In the genomic region with DNA sequence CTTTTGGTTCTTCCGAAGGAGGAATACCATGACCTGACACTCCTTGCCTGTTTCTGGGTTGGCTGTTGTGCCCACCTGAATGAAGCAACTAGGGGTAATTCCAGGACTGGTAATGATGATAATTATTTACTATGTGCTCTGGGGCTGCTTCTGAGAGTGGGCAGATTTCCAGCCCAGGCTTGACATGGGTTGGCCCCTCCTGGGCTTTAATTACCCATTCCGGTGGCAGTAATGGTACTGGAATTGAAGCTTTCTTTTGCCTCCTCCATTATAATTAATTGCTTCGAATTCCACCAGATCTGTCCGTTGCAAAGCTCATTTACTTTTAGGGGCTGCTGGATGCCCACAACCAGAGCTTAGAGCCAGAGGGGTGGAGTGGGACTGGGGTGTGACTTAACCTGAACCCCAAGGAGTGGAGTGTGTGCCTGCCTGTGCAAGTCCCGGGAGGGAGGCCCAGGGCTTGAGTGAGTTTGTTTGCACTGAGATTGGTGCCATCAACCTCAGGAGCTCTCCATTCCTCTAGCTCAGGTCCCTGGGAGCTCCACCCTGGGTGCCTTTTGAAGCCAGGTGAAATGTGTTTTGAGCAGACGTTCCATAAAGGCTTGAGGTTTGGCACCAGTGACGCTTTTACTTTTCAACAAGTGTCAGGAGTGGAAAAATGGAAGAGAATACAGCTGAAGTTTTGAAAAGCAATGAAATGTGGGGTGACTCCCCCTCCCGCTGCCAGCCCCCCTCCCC, we compare ENCODE assay signal across 9 cellular contexts.
DNase-seq lines count a peak whose midpoint lies in the region; ATAC-seq and TF ChIP-seq lines count a peak whose summit lies in the region.
"Had no signal": no experiment of that assay in that cellular context is flagged by ENCODE, and none has a peak within 500 bp of the region (broad histone marks: within the 10 kb centered on the region; RNA-seq: fewer than 3 reads in every experiment).

No MANE protein-coding gene starts in this region.

- H2AK5ac ChIP-seq in mesenchymal stem cell (ENCODE audit: low read length, severe bottlenecking), result no peak overlapping the region

- H3K4me3 ChIP-seq in heart left ventricle, result peak overlapping the region in 9 of 12 donors; percentile 57 to 72 (median 67)
- peak overlapping the region; percentile 75 for H3K4me3 ChIP-seq in coronary artery
- no peak overlapping the region for H3K4me3 ChIP-seq in mesenchymal stem cell (ENCODE audit: insufficient read depth in 1 of 2, low read depth in 1 of 2, low read length in 2 of 2)

- H3K27me3 Mint-ChIP-seq in type B pancreatic cell, result peaks cover 23% of the 10 kb centered on the region

- no peak overlapping the region for H2BK120ac ChIP-seq in mesenchymal stem cell (ENCODE audit: low read depth, low read length)

- intact Hi-C loops in heart left ventricle (cut with DNase I), result loop anchor here in 4 of 10 donors (5.0 to 10.0 kb wide), 4 partner anchors 171 to 221 kb away; no protein-coding TSS in a partner anchor
- intact Hi-C loops in left ventricle myocardium superior (cut with micrococcal nuclease), result no loop called here

- no peaks in the 10 kb centered on the region for H3K79me1 ChIP-seq in mesenchymal stem cell (replicated peaks; ENCODE audit: low read length, poor library complexity, severe bottlenecking)

- H3K36me3 ChIP-seq in heart left ventricle, result peaks cover 0 to 12% (median 0%) of the 10 kb centered on the region in 9 donors
- H3K36me3 ChIP-seq in mesenchymal stem cell (ENCODE audit: control insufficient read depth in 1 of 2, insufficient read depth in 2 of 2, low read depth in 1 of 2, low read length in 2 of 2), result no peaks in the 10 kb centered on the region

- H3K18ac ChIP-seq in mesenchymal stem cell (ENCODE audit: low read depth in 1 of 2, low read length in 2 of 2), result no peak overlapping the region

- H3K23ac ChIP-seq in mesenchymal stem cell (ENCODE audit: low read length in 2 of 2), result no peak overlapping the region

- no peak for DNase-seq in heart left ventricle
- DNase-seq in left ventricle myocardium superior, result no peak
- no peak for DNase-seq in coronary artery (ENCODE audit: low spot score)
- DNase-seq in mesenchymal stem cell, result no peak
- DNase-seq in type B pancreatic cell (ENCODE audit: extremely low spot score, unreplicated experiment), result no peak
- DNase-seq: T-helper 9 cell had no signal

- no peaks in the 10 kb centered on the region for H3K36me3 Mint-ChIP-seq in type B pancreatic cell

- peak overlapping the region; percentile 99 for H3K4me2 ChIP-seq in mesenchymal stem cell (ENCODE audit: low read length, poor library complexity, severe bottlenecking)

- H2AFZ ChIP-seq in mesenchymal stem cell (ENCODE audit: low read depth, low read length), result no peak overlapping the region

- H3K27me3 ChIP-seq in heart left ventricle, result peaks cover 0 to 17% (median 0%) of the 10 kb centered on the region in 9 donors
- H3K27me3 ChIP-seq in mesenchymal stem cell (ENCODE audit: control insufficient read depth in 1 of 2, insufficient read depth in 1 of 2, low read length in 2 of 2), result peaks cover 0 to 59% of the 10 kb centered on the region in 2 experiments

- H2BK12ac ChIP-seq in mesenchymal stem cell (ENCODE audit: low read length in 2 of 2), result peak overlapping the region in 1 of 2 experiments; percentile 59

- ATAC-seq in heart left ventricle (peak in 1 of 4 donors; percentile 20), left ventricle myocardium superior (no peak), HG03460 (IDR thresholded peaks at IDR 0.05; ENCODE audit: unreplicated experiment) (no peak), GM21360 (IDR thresholded peaks at IDR 0.05; ENCODE audit: unreplicated experiment) (no peak), GM21367 (IDR thresholded peaks at IDR 0.05; ENCODE audit: unreplicated experiment) (no peak)

- no peaks in the 10 kb centered on the region for H3K9me3 Mint-ChIP-seq in type B pancreatic cell

- peak overlapping the region; percentile 44 to 54 for H3K4ac ChIP-seq in mesenchymal stem cell (ENCODE audit: low read depth in 1 of 2, low read length in 2 of 2)

- TF ChIP-seq CTCF in heart left ventricle (IDR thresholded peaks at IDR 0.05) (no peak), coronary artery (IDR thresholded peaks at IDR 0.05) (no peak), type B pancreatic cell (conservative IDR thresholded peaks at IDR 0.05) (no peak)

- 47 to 63% (median 54%) methylated on average over 7 to 8 of the region's 8 CpGs for WGBS in heart left ventricle, 4 donors
- 56% methylated on average over 8 of the region's 8 CpGs for WGBS in mesenchymal stem cell

- H2BK15ac ChIP-seq in mesenchymal stem cell (ENCODE audit: low read depth, poor library complexity, severe bottlenecking), result no peak overlapping the region

- no peak overlapping the region for H3K9ac ChIP-seq in mesenchymal stem cell (ENCODE audit: low read length)

- no peak overlapping the region for H4K91ac ChIP-seq in mesenchymal stem cell (ENCODE audit: low read length)

- no peak for TF ChIP-seq POLR2A in heart left ventricle (IDR thresholded peaks at IDR 0.05)

- peaks cover 26% of the 10 kb centered on the region for H3K4me1 Mint-ChIP-seq in type B pancreatic cell (ENCODE audit: unreplicated experiment)

- peak overlapping the region; percentile 60 for H3K4me3 Mint-ChIP-seq in type B pancreatic cell

- H3K4me1 ChIP-seq in heart left ventricle (peaks cover 3 to 57% (median 29%) of the 10 kb centered on the region in 12 donors), mesenchymal stem cell (ENCODE audit: control insufficient read depth, insufficient read depth, low read depth, low read length) (peaks cover 17% of the 10 kb centered on the region)

- no peak overlapping the region for H2BK5ac ChIP-seq in mesenchymal stem cell (ENCODE audit: low read depth, low read length, poor library complexity, severe bottlenecking)

- H3K27ac ChIP-seq in heart left ventricle (peak overlapping the region in 11 of 12 donors; percentile 71 to 93 (median 82)), coronary artery (no peak overlapping the region), mesenchymal stem cell (ENCODE audit: low read length, poor library complexity, severe bottlenecking) (no peak overlapping the region)

- peak overlapping the region; percentile 3 for H4K8ac ChIP-seq in mesenchymal stem cell (ENCODE audit: low read length)

- H3K9me3 ChIP-seq in heart left ventricle (peaks cover 0 to 5% (median 0%) of the 10 kb centered on the region in 12 donors), mesenchymal stem cell (ENCODE audit: control insufficient read depth, low read length) (peaks cover 3% of the 10 kb centered on the region)

- peak overlapping the region in 1 of 2 experiments; percentile 53 for H3K14ac ChIP-seq in mesenchymal stem cell (ENCODE audit: low read length in 2 of 2)

- peak overlapping the region; percentile 74 for H3K27ac Mint-ChIP-seq in type B pancreatic cell

Comparison
In these comparisons a context has a peak if more than half of its experiments do, and no peak if none do; other contexts are left out.
1. H3K27ac ChIP-seq: peak in heart left ventricle (11 of 12); none in coronary artery (0 of 2) and mesenchymal stem cell (single experiment).
2. H3K4me3 ChIP-seq: peak in heart left ventricle (9 of 12) and coronary artery (single experiment); none in mesenchymal stem cell (0 of 2).